Comparison of ENCODE assay signal across 8 cellular contexts in genomic region chr6:31203345-31203979, GRCh38. TPM values are rescaled to one million over a fixed set of nuclear protein-coding genes. Genes with fewer than 3 reads are reported as not detected.
A peak's percentile ranks its signal among the peaks of the same experiment; 100 is the strongest.
DNase-seq lines count a peak whose midpoint lies in the region; ATAC-seq and TF ChIP-seq lines count a peak whose summit lies in the region.

No MANE protein-coding gene starts in this region.

- no peaks in the 10 kb centered on the region for H3K27me3 Mint-ChIP-seq in Caco-2 (ENCODE audit: insufficient read depth, unreplicated experiment)

- no peaks in the 10 kb centered on the region for H3K27me3 ChIP-seq in Caco-2 (replicated peaks; ENCODE audit: control insufficient read depth, insufficient read depth, low read length)
- no peaks in the 10 kb centered on the region for H3K27me3 ChIP-seq in HUES48 (ENCODE audit: control insufficient read depth, insufficient read depth, low read length)

- H3K4me1 ChIP-seq in Caco-2 (peaks cover 43% of the 10 kb centered on the region), HUES48 (ENCODE audit: control insufficient read depth, insufficient read depth, low read length) (peaks cover 20% of the 10 kb centered on the region)

- no peak for TF ChIP-seq CTCF in Caco-2 (IDR thresholded peaks at IDR 0.05; ENCODE audit: insufficient read depth in 1 of 2, low read depth in 1 of 2, low read length in 1 of 2, severe bottlenecking in 1 of 2, unreplicated experiment in 1 of 2)
- no peak for TF ChIP-seq CTCF in RWPE1 (conservative IDR thresholded peaks at IDR 0.05; ENCODE audit: low read depth)

- 0 out of 2 replicates have a peak, but pooled peaks cover 2% of the 10 kb centered on the region for H3K36me3 ChIP-seq in Caco-2 (ENCODE audit: control insufficient read depth, insufficient read depth, low read length)
- H3K36me3 ChIP-seq in HUES48 (ENCODE audit: control insufficient read depth, insufficient read depth, low read length), result no peaks in the 10 kb centered on the region

- no TSS peak for BruUV-seq in Caco-2 (replicated peaks; lab: Mats Ljungman, UMichigan)

- H3K27ac Mint-ChIP-seq in Caco-2 (ENCODE audit: unreplicated experiment), result peak overlapping the region; percentile 56
- peak overlapping the region; percentile 82 to 90 for H3K27ac Mint-ChIP-seq in activated naive CD4-positive, alpha-beta T cell treated with anti-CD3 and anti-CD28 coated beads, Interleukin-2, amount 50 U/mL, for 72 hours

- CTCF ChIA-PET in Caco-2 (lab: Charles Lee), result interaction anchor here (0.5 to 1.0 kb wide), 2 partner anchors 90 to 163 kb away, joined by 3 read pairs; no protein-coding TSS in a partner anchor
- CTCF ChIA-PET in RWPE1 (lab: Yijun Ruan, JAX), result interaction anchor here (0.6 to 1.1 kb wide), 3 partner anchors 163 to 531 kb away, joined by 3 read pairs; partner anchors contain the start of gene DHX16

- ATAC-seq in GM21515 (IDR thresholded peaks at IDR 0.05; ENCODE audit: unreplicated experiment), result peak; percentile 53
- peak; percentile 79 to 88 for ATAC-seq in activated naive CD4-positive, alpha-beta T cell treated with anti-CD3 and anti-CD28 coated beads, Interleukin-2, amount 50 U/mL, for 72 hours

- peak overlapping the region; percentile 58 for H3K4me3 Mint-ChIP-seq in Caco-2 (ENCODE audit: unreplicated experiment)

- peak overlapping the region; percentile 60 for H3K9ac ChIP-seq in HUES48 (ENCODE audit: low read depth, low read length)

- intact Hi-C loops in Caco-2 (cut with micrococcal nuclease; ENCODE audit: unreplicated experiment), result no loop called here

- no peaks in the 10 kb centered on the region for H3K9me3 Mint-ChIP-seq in Caco-2 (ENCODE audit: unreplicated experiment)
- peaks cover 0 to 5% of the 10 kb centered on the region in 2 donors for H3K9me3 Mint-ChIP-seq in activated naive CD4-positive, alpha-beta T cell treated with anti-CD3 and anti-CD28 coated beads, Interleukin-2, amount 50 U/mL, for 72 hours

- H3K4me3 ChIP-seq in Caco-2 (ENCODE audit: low read depth, low read length) (no peak overlapping the region), HUES48 (ENCODE audit: low read depth, low read length) (no peak overlapping the region; the same call in 1 of the 2 replicates)

- H3K27ac ChIP-seq in HUES48 (ENCODE audit: low read depth, low read length) (peak overlapping the region; percentile 77), RWPE1 (no peak overlapping the region)

- POLR2A ChIA-PET in Caco-2 (lab: Charles Lee) (interaction anchor here (0.6 kb wide), 4 partner anchors 11 to 989 kb away, joined by 3 to 7 read pairs (median 3); no protein-coding TSS in a partner anchor), RWPE1 (lab: Yijun Ruan, JAX; ENCODE audit: low non-redundant PET) (no interaction called here)

- DNase-seq in Caco-2 (peak in 1 of 2 experiments; percentile 52), RWPE1 (ENCODE audit: low spot score) (peak; percentile 69), inferior parietal cortex (ENCODE audit: extremely low spot score) (peak; percentile 22), cerebellum (ENCODE audit: low spot score) (no peak)
- peak in 1 of 2 donors; percentile 57 for DNase-seq in activated naive CD4-positive, alpha-beta T cell treated with anti-CD3 and anti-CD28 coated beads, Interleukin-2, amount 50 U/mL, for 72 hours (ENCODE audit: low spot score in 2 of 2)
- DNase-seq in stimulated activated CD4-positive, alpha-beta T cell treated with anti-CD3 and anti-CD28 coated beads, Interleukin-2, amount 100 ng/mL, for 48 hours, result peak; percentile 43 to 55

- H3K9me3 ChIP-seq in Caco-2, result no peaks in the 10 kb centered on the region
- H3K9me3 ChIP-seq in HUES48 (ENCODE audit: control insufficient read depth, insufficient read depth, low read length), result no peaks in the 10 kb centered on the region

- H3K36me3 Mint-ChIP-seq in Caco-2 (ENCODE audit: insufficient read depth, unreplicated experiment), result peaks cover 5% of the 10 kb centered on the region
- H3K36me3 Mint-ChIP-seq in activated naive CD4-positive, alpha-beta T cell treated with anti-CD3 and anti-CD28 coated beads, Interleukin-2, amount 50 U/mL, for 72 hours, result peaks cover 4 to 44% of the 10 kb centered on the region in 2 donors

- peaks cover 30% of the 10 kb centered on the region for H3K4me1 Mint-ChIP-seq in Caco-2 (ENCODE audit: low read depth, unreplicated experiment)

RNA-seq across cellular contexts. Expression of gene POU5F1, which starts 33.0 kb away (rescaled TPM):
- total RNA-seq in Caco-2 (2022) (not detected in 2 replicates), cerebellum (not detected)
- total RNA-seq in activated naive CD4-positive, alpha-beta T cell treated with anti-CD3 and anti-CD28 coated beads, Interleukin-2, amount 50 U/mL, for 72 hours, result under 1 TPM in 1 of 2 donors, not detected in 1; 0.59 TPM

RNA-seq across cellular contexts. Expression of gene TCF19, which starts 45.1 kb away (rescaled TPM):
- 19.3 and 20.3 TPM in 2 replicates for total RNA-seq in Caco-2 (2022)
- total RNA-seq in activated naive CD4-positive, alpha-beta T cell treated with anti-CD3 and anti-CD28 coated beads, Interleukin-2, amount 50 U/mL, for 72 hours, result 100 to 1,000 TPM in 1 of 2 donors, 10 to 100 TPM in 1; 93.3 to 100 TPM
- total RNA-seq in cerebellum, result 9.1 TPM

RNA-seq across cellular contexts. Expression of gene CCHCR1, which starts 45.9 kb away (rescaled TPM):
- 37.7 and 43.2 TPM in 2 replicates for total RNA-seq in Caco-2 (2022)
- 10 to 100 TPM; 73.5 to 86.2 TPM for total RNA-seq in activated naive CD4-positive, alpha-beta T cell treated with anti-CD3 and anti-CD28 coated beads, Interleukin-2, amount 50 U/mL, for 72 hours
- 11.3 TPM for total RNA-seq in cerebellum
